Comparison of ENCODE assay signal across 8 cellular contexts in the genomic region with DNA sequence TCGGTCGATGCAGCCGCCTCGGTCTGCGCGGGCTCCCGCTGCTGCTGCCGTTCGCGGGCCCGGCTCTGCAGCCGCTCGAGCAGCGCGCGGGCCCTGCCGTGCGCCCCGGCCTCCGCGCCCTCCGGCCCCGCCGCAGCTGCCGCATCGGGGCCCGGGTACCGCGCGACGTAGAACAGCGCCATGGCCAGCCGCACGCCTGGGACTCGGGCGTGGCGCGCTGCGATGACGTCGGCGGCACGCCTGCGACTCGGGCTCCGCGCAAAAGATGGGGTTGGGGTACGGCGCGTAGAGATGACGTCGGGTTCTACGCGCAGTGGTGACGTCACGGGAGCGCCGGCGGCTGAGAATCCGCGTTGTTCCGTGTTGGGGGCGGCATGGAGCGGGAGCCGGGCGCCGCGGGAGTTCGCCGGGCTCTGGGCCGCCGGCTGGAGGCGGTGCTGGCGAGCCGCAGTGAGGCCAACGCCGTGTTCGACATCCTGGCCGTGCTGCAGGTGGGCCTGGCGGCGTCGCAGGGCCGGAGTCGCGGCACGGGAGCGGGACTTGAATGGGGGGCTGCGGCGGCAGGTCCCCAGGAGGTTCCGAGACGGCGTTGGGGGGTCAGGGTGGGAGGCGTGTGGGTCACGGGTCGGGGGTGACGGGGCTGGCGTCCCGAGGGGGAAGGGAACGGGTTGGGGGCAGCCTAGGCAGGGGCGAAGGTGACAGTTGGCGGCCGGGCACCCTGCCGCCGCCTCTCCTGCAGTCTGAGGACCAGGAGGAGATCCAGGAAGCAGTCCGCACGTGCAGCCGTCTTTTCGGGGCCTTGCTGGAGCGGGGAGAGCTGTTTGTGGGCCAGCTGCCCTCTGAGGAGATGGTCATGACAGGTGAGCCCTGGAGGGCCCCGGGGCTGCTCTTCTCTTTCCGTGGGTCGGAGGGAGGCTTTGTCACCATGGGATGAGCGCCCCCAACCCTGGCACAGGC. TPM values are rescaled to one million over a fixed set of nuclear protein-coding genes. Genes with fewer than 3 reads are reported as not detected.
DNase-seq lines count a peak whose midpoint lies in the region; ATAC-seq and TF ChIP-seq lines count a peak whose summit lies in the region.

A gene with protein sequence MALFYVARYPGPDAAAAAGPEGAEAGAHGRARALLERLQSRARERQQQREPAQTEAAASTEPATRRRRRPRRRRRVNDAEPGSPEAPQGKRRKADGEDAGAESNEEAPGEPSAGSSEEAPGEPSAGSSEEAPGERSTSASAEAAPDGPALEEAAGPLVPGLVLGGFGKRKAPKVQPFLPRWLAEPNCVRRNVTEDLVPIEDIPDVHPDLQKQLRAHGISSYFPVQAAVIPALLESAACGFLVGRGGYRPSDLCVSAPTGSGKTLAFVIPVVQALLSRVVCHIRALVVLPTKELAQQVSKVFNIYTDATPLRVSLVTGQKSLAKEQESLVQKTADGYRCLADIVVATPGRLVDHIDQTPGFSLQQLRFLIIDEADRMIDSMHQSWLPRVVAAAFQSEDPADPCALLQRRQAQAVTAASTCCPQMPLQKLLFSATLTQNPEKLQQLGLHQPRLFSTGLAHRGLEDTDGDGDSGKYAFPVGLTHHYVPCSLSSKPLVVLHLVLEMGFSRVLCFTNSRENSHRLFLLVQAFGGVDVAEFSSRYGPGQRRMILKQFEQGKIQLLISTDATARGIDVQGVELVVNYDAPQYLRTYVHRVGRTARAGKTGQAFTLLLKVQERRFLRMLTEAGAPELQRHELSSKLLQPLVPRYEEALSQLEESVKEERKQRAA (minus strand): TSS at position 205 of the 957 bp plus-strand sequence. CDS start 23 bp downstream, at position 182.
A gene (plus strand): TSS at position 343 of the 957 bp plus-strand sequence. CDS start 32 bp downstream, at position 375.

- peak within 1 kb of the TSS; percentile 93 for H3K4me3 ChIP-seq in epithelial cell of proximal tubule (ENCODE audit: low read depth, low read length)

- DNase-seq in DMS114 treated with DMSO at 0.1 percent for 48 hours (lab: John Stamatoyannopoulos, UW; ENCODE audit: unreplicated experiment) (peak; percentile 84), HuH-7.5 (ENCODE audit: low spot score) (peak; percentile 93), OCI-M1 (lab: John Stamatoyannopoulos, UW) (peak; percentile 97), activated T-cell treated with anti-CD3 and anti-CD28 coated beads for 24 hours (ENCODE audit: low read depth) (peak; percentile 97), epithelial cell of proximal tubule (ENCODE audit: low read depth) (peak; percentile 9), mucosa of gallbladder (ENCODE audit: low spot score) (peak; percentile 96)
- peak; percentile 95 for DNase-seq in stimulated activated CD8-positive, alpha-beta memory T cell treated with anti-CD3 and anti-CD28 coated beads, Interleukin-4, amount 100 ng/mL, for 24 hours (ENCODE audit: low read depth)

- no peak for TF ChIP-seq CTCF in epithelial cell of proximal tubule (conservative IDR thresholded peaks at IDR 0.05; ENCODE audit: low read depth, low read length)

- peak; percentile 75 for ATAC-seq in GM21526 (IDR thresholded peaks at IDR 0.05; ENCODE audit: low FRiP score, unreplicated experiment)

RNA-seq across cellular contexts. Expression of the first gene that starts in this region (rescaled TPM):
- total RNA-seq in epithelial cell of proximal tubule (15.9 and 18.6 TPM in 2 replicates), mucosa of gallbladder (18.0 TPM)

RNA-seq across cellular contexts. Expression of the second gene that starts in this region (rescaled TPM):
- total RNA-seq in epithelial cell of proximal tubule (42.2 and 45.0 TPM in 2 replicates), mucosa of gallbladder (14.1 TPM)

Comparison
In these comparisons a context has a peak if more than half of its experiments do, and no peak if none do; other contexts are left out.
1. Peak in every context shown above with its lines: DNase-seq, ATAC-seq and H3K4me3 ChIP-seq.
2. DNase-seq: peak in every context shown above with its lines; median percentile 97 in OCI-M1; 97 in activated T-cell treated with anti-CD3 and anti-CD28 coated beads for 24 hours; 96 in mucosa of gallbladder; 95 in stimulated activated CD8-positive, alpha-beta memory T cell treated with anti-CD3 and anti-CD28 coated beads, Interleukin-4, amount 100 ng/mL, for 24 hours; 93 in HuH-7.5; 84 in DMS114 treated with DMSO at 0.1 percent for 48 hours; 9 in epithelial cell of proximal tubule.